ENCODE assay signal across 20 cellular contexts in genomic region chr4:119132306-119132705, GRCh38. TPM values are rescaled to one million over a fixed set of nuclear protein-coding genes. Genes with fewer than 3 reads are reported as not detected.
DNase-seq lines count a peak whose midpoint lies in the region; ATAC-seq, FAIRE-seq and TF ChIP-seq lines count a peak whose summit lies in the region.
"Had no signal": no experiment of that assay in that cellular context is flagged by ENCODE, and none has a peak within 500 bp of the region (broad histone marks: within the 10 kb centered on the region; RNA-seq: fewer than 3 reads in every experiment).

No MANE protein-coding gene starts in this region.

- no peaks in the 10 kb centered on the region for H3K9me3 Mint-ChIP-seq in GM23338
- H3K9me3 Mint-ChIP-seq in activated CD4-positive, alpha-beta T cell treated with anti-CD3 and anti-CD28 coated beads for 36 hours (ENCODE audit: low read depth): no peaks in the 10 kb centered on the region
- H3K9me3 Mint-ChIP-seq: activated CD4-positive, alpha-beta T cell treated with anti-CD3 and anti-CD28 coated beads, Interleukin-2, amount 10 ng/mL, durations not matched to agents 7 days and 5 days; IgD-negative memory B cell had no signal

- no peaks in the 10 kb centered on the region for H3F3A ChIP-seq in GM23338 (replicated peaks; ENCODE audit: low read depth)

- H3K4me3 Mint-ChIP-seq in GM23338: no peak overlapping the region
- no peak overlapping the region for H3K4me3 Mint-ChIP-seq in activated CD4-positive, alpha-beta T cell treated with anti-CD3 and anti-CD28 coated beads for 36 hours
- H3K4me3 Mint-ChIP-seq: activated CD4-positive, alpha-beta T cell treated with anti-CD3 and anti-CD28 coated beads, Interleukin-2, amount 10 ng/mL, durations not matched to agents 7 days and 5 days; IgD-negative memory B cell had no signal

- no peak overlapping the region for H3K27ac ChIP-seq in GM23338 (ENCODE audit: low read depth)
- peak overlapping the region; percentile 91 for H3K27ac ChIP-seq in left ventricle myocardium inferior (replicated peaks)
- peak overlapping the region in 3 of 5 donors; percentile 63 to 80 (median 68) for H3K27ac ChIP-seq in stomach

- no peaks in the 10 kb centered on the region for H3K4me1 ChIP-seq in GM23338 (ENCODE audit: insufficient read depth)
- peaks cover 73% of the 10 kb centered on the region for H3K4me1 ChIP-seq in adipocyte (ENCODE audit: control insufficient read depth, insufficient read depth, low read length)
- H3K4me1 ChIP-seq in left ventricle myocardium inferior: peaks cover 44% of the 10 kb centered on the region
- peaks cover 0 to 30% (median 20%) of the 10 kb centered on the region in 4 donors for H3K4me1 ChIP-seq in stomach

- CTCF ChIA-PET in activated CD4-positive, alpha-beta T cell treated with anti-CD3 and anti-CD28 coated beads for 36 hours (lab: Charles Lee): no interaction called here

- no peak for FAIRE-seq in HTR-8/SVneo (lab: Jason Lieb, UNC)
- FAIRE-seq: GM12892, small intestine, TTC549 had no signal

- no peak for TF ChIP-seq EP300 in stomach (IDR thresholded peaks at IDR 0.05)

- H3K27me3 ChIP-seq in GM23338 (ENCODE audit: insufficient read depth): no peaks in the 10 kb centered on the region
- H3K27me3 ChIP-seq in adipocyte (replicated peaks; ENCODE audit: control insufficient read depth, insufficient read depth, low read length): no peaks in the 10 kb centered on the region
- no peaks in the 10 kb centered on the region for H3K27me3 ChIP-seq in left ventricle myocardium inferior (ENCODE audit: low read depth)
- H3K27me3 ChIP-seq in stomach: no peaks in the 10 kb centered on the region
- H3K27me3 ChIP-seq: gastroesophageal sphincter had no signal

- DNase-seq in GM23338 (ENCODE audit: low spot score) (no peak), adipocyte (ENCODE audit: low read depth) (no peak), left ventricle myocardium inferior (no peak), stomach (no peak), HTR-8/SVneo (ENCODE audit: insufficient read length, low spot score) (no peak), NCI-H187 treated with DMSO at 0.1 percent for 48 hours (lab: John Stamatoyannopoulos, UW) (no peak)
- DNase-seq in activated CD4-positive, alpha-beta T cell treated with anti-CD3 and anti-CD28 coated beads for 36 hours: no peak
- DNase-seq: activated CD4-positive, alpha-beta T cell treated with anti-CD3 and anti-CD28 coated beads, Interleukin-2, amount 10 ng/mL, durations not matched to agents 7 days and 5 days; activated CD8-positive, alpha-beta memory T cell treated with anti-CD3 and anti-CD28 coated beads, Interleukin-2, amount 50 U/mL, for 48 hours; activated gamma-delta T cell; anterior cingulate cortex; NCI-H1694 treated with DMSO at 0.1 percent for 48 hours; nucleus accumbens; small intestine; stimulated activated CD4-positive, alpha-beta T cell treated with anti-CD3 and anti-CD28 coated beads, Interleukin-4, amount 100 ng/mL, for 1 hour had no signal

- POLR2A ChIA-PET in activated CD4-positive, alpha-beta T cell treated with anti-CD3 and anti-CD28 coated beads for 36 hours (lab: Charles Lee): no interaction called here

- H3K27me3 Mint-ChIP-seq in GM23338 (ENCODE audit: insufficient read depth, low read depth, poor library complexity): no peaks in the 10 kb centered on the region
- no peaks in the 10 kb centered on the region for H3K27me3 Mint-ChIP-seq in activated CD4-positive, alpha-beta T cell treated with anti-CD3 and anti-CD28 coated beads for 36 hours

- no peak overlapping the region for H3K4me2 ChIP-seq in GM23338

- no peak overlapping the region for H3K27ac Mint-ChIP-seq in GM23338
- no peak overlapping the region for H3K27ac Mint-ChIP-seq in activated CD4-positive, alpha-beta T cell treated with anti-CD3 and anti-CD28 coated beads for 36 hours
- H3K27ac Mint-ChIP-seq: activated CD4-positive, alpha-beta T cell treated with anti-CD3 and anti-CD28 coated beads, Interleukin-2, amount 10 ng/mL, durations not matched to agents 7 days and 5 days; IgD-negative memory B cell had no signal

- H3K36me3 ChIP-seq in GM23338 (ENCODE audit: insufficient read depth) (no peaks in the 10 kb centered on the region), adipocyte (ENCODE audit: control insufficient read depth, insufficient read depth, low read length, severe bottlenecking) (no peaks in the 10 kb centered on the region), left ventricle myocardium inferior (no peaks in the 10 kb centered on the region), stomach (no peaks in the 10 kb centered on the region)
- H3K36me3 ChIP-seq: gastroesophageal sphincter had no signal

- TF ChIP-seq POLR2A in stomach (IDR thresholded peaks at IDR 0.05): no peak

- TF ChIP-seq CTCF in GM23338 (conservative IDR thresholded peaks at IDR 0.05; ENCODE audit: low read depth in 2 of 2) (no peak), left ventricle myocardium inferior (IDR thresholded peaks at IDR 0.05; ENCODE audit: borderline replicate concordance) (no peak), stomach (IDR thresholded peaks at IDR 0.05) (no peak)

- H3K36me3 Mint-ChIP-seq in GM23338 (ENCODE audit: low read depth): no peaks in the 10 kb centered on the region
- H3K36me3 Mint-ChIP-seq in activated CD4-positive, alpha-beta T cell treated with anti-CD3 and anti-CD28 coated beads for 36 hours (ENCODE audit: low read depth): no peaks in the 10 kb centered on the region
- H3K36me3 Mint-ChIP-seq: IgD-negative memory B cell had no signal

- no peaks in the 10 kb centered on the region for H3K79me2 ChIP-seq in GM23338 (replicated peaks; ENCODE audit: insufficient read depth)

- H3K4me1 Mint-ChIP-seq in GM23338: peaks cover 3% of the 10 kb centered on the region; the same call in 1 of the 3 replicates
- peaks cover 1% of the 10 kb centered on the region for H3K4me1 Mint-ChIP-seq in activated CD4-positive, alpha-beta T cell treated with anti-CD3 and anti-CD28 coated beads for 36 hours
- H3K4me1 Mint-ChIP-seq: activated CD4-positive, alpha-beta T cell treated with anti-CD3 and anti-CD28 coated beads, Interleukin-2, amount 10 ng/mL, durations not matched to agents 7 days and 5 days had no signal

- peak overlapping the region; percentile 83 for H3K9ac ChIP-seq in adipocyte (ENCODE audit: low read length)

- intact Hi-C loops in left ventricle myocardium inferior (cut with micrococcal nuclease) (no loop called here), stomach (cut with DNase I; ENCODE audit: low total_unique reads) (no loop called here)
- intact Hi-C loops in activated CD4-positive, alpha-beta T cell treated with anti-CD3 and anti-CD28 coated beads for 36 hours (cut with DNase I, micrococcal nuclease): no loop called here

- H3K9me3 ChIP-seq in adipocyte (ENCODE audit: control insufficient read depth, low read length) (no peaks in the 10 kb centered on the region), left ventricle myocardium inferior (replicated peaks) (no peaks in the 10 kb centered on the region), stomach (no peaks in the 10 kb centered on the region)
- H3K9me3 ChIP-seq: gastroesophageal sphincter had no signal

- no peaks in the 10 kb centered on the region for H4K20me1 ChIP-seq in GM23338 (replicated peaks; ENCODE audit: insufficient read depth)

- H3K4me3 ChIP-seq in GM23338 (no peak overlapping the region), adipocyte (ENCODE audit: low read length) (peak overlapping the region; percentile 9), left ventricle myocardium inferior (no peak overlapping the region), stomach (no peak overlapping the region)
- H3K4me3 ChIP-seq: gastroesophageal sphincter had no signal

- ATAC-seq in GM23338: no peak
- ATAC-seq in activated CD4-positive, alpha-beta T cell treated with anti-CD3 and anti-CD28 coated beads for 36 hours: no peak
- ATAC-seq: gastroesophageal sphincter had no signal

- H3K9me2 ChIP-seq in GM23338 (ENCODE audit: insufficient read depth): no peaks in the 10 kb centered on the region

- WGBS in stomach, 5 donors: 76 to 87% (median 86%) methylated on average over 5 of the region's 5 CpGs

- H2AFZ ChIP-seq in GM23338: peak overlapping the region; percentile 60; the same call in 1 of the 2 replicates

TF ChIP-seq in GM23338, 12 proteins besides CTCF, POLR2A, EP300 and RAD21:
- TF ChIP-seq EZH2phosphoT487 (IDR thresholded peaks at IDR 0.05; ENCODE audit: unreplicated experiment) (no peak), ETS1 (IDR thresholded peaks at IDR 0.05) (no peak), STAT1 (IDR thresholded peaks at IDR 0.05; ENCODE audit: unreplicated experiment) (no peak), CREB1 (CRISPR knock-in tag; IDR thresholded peaks at IDR 0.05; ENCODE audit: low read depth) (no peak)
TF ChIP-seq in GM23338: peak in this region for 0.

RNA-seq across cellular contexts. Expression of gene MYOZ2, which starts 3.3 kb away (rescaled TPM):
- not detected in 2 replicates for total RNA-seq in GM23338 (2014; rRNA removed; shearing (Covaris generic))
- polyA plus RNA-seq in GM23338 (2016; fragmentation: Nextera tagmentation; extraction: Ambion mirVana): 0.10 TPM in 1 of 2 replicates, not detected in the other
- total RNA-seq in left ventricle myocardium inferior: 843 TPM
- 1 to 10 TPM in 2 of 5 donors, under 1 TPM in 1, not detected in 2; 0.73 to 1.4 (median 1.2) TPM for total RNA-seq in stomach
- under 1 TPM; 0.31 to 0.44 (median 0.33) TPM for polyA plus RNA-seq in stomach
- not detected for total RNA-seq in activated CD4-positive, alpha-beta T cell treated with anti-CD3 and anti-CD28 coated beads for 36 hours
- total RNA-seq: activated CD4-positive, alpha-beta T cell treated with anti-CD3 and anti-CD28 coated beads, Interleukin-2, amount 10 ng/mL, durations not matched to agents 7 days and 5 days; lower leg skin had no signal
- polyA plus RNA-seq: IgD-negative memory B cell had no signal

Comparison
In these comparisons a context has a peak if more than half of its experiments do, and no peak if none do; other contexts are left out.
1. RNA of gene MYOZ2, which starts 3.3 kb away (total RNA-seq): 843 TPM in left ventricle myocardium inferior (single experiment); 0.73 to 1.4 TPM in stomach, not detected in GM23338 and not detected in activated CD4-positive, alpha-beta T cell treated with anti-CD3 and anti-CD28 coated beads for 36 hours; every median in the first group is over 100 times any median in the second.